ENCODE assay signal across 16 cellular contexts in genomic region chr2:176419591-176420071, GRCh38.
DNase-seq lines count a peak whose midpoint lies in the region; ATAC-seq and TF ChIP-seq lines count a peak whose summit lies in the region.
"Had no signal": no experiment of that assay in that cellular context is flagged by ENCODE, and none has a peak within 500 bp of the region (broad histone marks: within the 10 kb centered on the region; RNA-seq: fewer than 3 reads in every experiment).

No MANE protein-coding gene starts in this region.

- in situ Hi-C loops in G401 (cut with HindIII; ENCODE audit: low sequenced_read_pairs): no loop called here

- H3K36me3 ChIP-seq in smooth muscle cell (ENCODE audit: low read depth) (no peaks in the 10 kb centered on the region), uterus (no peaks in the 10 kb centered on the region)

- peak overlapping the region; percentile 97 for H3K27ac ChIP-seq in smooth muscle cell (ENCODE audit: low read depth)
- no peak overlapping the region for H3K27ac ChIP-seq in uterus
- H3K27ac ChIP-seq: dorsolateral prefrontal cortex had no signal

- H3K9me3 Mint-ChIP-seq in progenitor cell of endocrine pancreas (ENCODE audit: low read depth): no peaks in the 10 kb centered on the region
- H3K9me3 Mint-ChIP-seq: activated naive CD4-positive, alpha-beta T cell treated with anti-CD3 and anti-CD28 coated beads, Interleukin-2, amount 50 U/mL, for 72 hours had no signal

- TF ChIP-seq CTCF in smooth muscle cell (IDR thresholded peaks at IDR 0.05; ENCODE audit: borderline replicate concordance, insufficient read depth, poor library complexity, severe bottlenecking) (no peak), uterus (IDR thresholded peaks at IDR 0.05) (no peak), progenitor cell of endocrine pancreas (IDR thresholded peaks at IDR 0.05; ENCODE audit: unreplicated experiment) (no peak)

- H3K27me3 ChIP-seq in smooth muscle cell (ENCODE audit: low read depth): no peaks in the 10 kb centered on the region
- no peaks in the 10 kb centered on the region for H3K27me3 ChIP-seq in uterus

- peak overlapping the region; percentile 51 for H3K4me2 ChIP-seq in smooth muscle cell

- H3F3A ChIP-seq in smooth muscle cell (ENCODE audit: low read depth): no peaks in the 10 kb centered on the region

- H4K20me1 ChIP-seq in smooth muscle cell (ENCODE audit: low read depth): no peaks in the 10 kb centered on the region

- H3K9ac ChIP-seq in smooth muscle cell (ENCODE audit: low read depth): peak overlapping the region; percentile 74

- H3K4me1 ChIP-seq in smooth muscle cell (ENCODE audit: low read depth) (peaks cover 24% of the 10 kb centered on the region), uterus (no peaks in the 10 kb centered on the region)

- no peaks in the 10 kb centered on the region for H3K36me3 Mint-ChIP-seq in progenitor cell of endocrine pancreas (ENCODE audit: insufficient read depth)
- H3K36me3 Mint-ChIP-seq: activated naive CD4-positive, alpha-beta T cell treated with anti-CD3 and anti-CD28 coated beads, Interleukin-2, amount 50 U/mL, for 72 hours had no signal

- peak; percentile 47 for DNase-seq in GM04503 (ENCODE audit: low read depth)
- peak; percentile 8 for DNase-seq in fibroblast of the conjunctiva (ENCODE audit: low read depth)
- no peak for DNase-seq in smooth muscle cell (lab: John Stamatoyannopoulos, UW; ENCODE audit: unreplicated experiment)
- DNase-seq in uterus: no peak
- DNase-seq in inferior parietal cortex (ENCODE audit: extremely low spot score): no peak
- DNase-seq in progenitor cell of endocrine pancreas (ENCODE audit: low spot score, unreplicated experiment): no peak
- DNase-seq in G401 (ENCODE audit: low spot score): no peak
- DNase-seq: dorsolateral prefrontal cortex; head of caudate nucleus; NCI-H146; NCI-H526 treated with DMSO at 0.1 percent for 48 hours; stimulated activated CD4-positive, alpha-beta T cell treated with anti-CD3 and anti-CD28 coated beads, Interleukin-4, amount 100 ng/mL, for 24 hours; stimulated activated naive CD4-positive, alpha-beta T cell treated with Interleukin-2 at 50 U/mL for 16 hours had no signal

- no peak overlapping the region for H3K4me3 ChIP-seq in smooth muscle cell
- H3K4me3 ChIP-seq in uterus: no peak overlapping the region
- H3K4me3 ChIP-seq: dorsolateral prefrontal cortex, K562 had no signal

- no peak for TF ChIP-seq POLR2A in uterus (IDR thresholded peaks at IDR 0.05)

- no peak overlapping the region for H3K27ac Mint-ChIP-seq in progenitor cell of endocrine pancreas
- H3K27ac Mint-ChIP-seq: activated naive CD4-positive, alpha-beta T cell treated with anti-CD3 and anti-CD28 coated beads, Interleukin-2, amount 50 U/mL, for 72 hours had no signal

- no peaks in the 10 kb centered on the region for H3K9me3 ChIP-seq in smooth muscle cell (replicated peaks; ENCODE audit: low read depth)
- no peaks in the 10 kb centered on the region for H3K9me3 ChIP-seq in uterus

- no peaks in the 10 kb centered on the region for H3K79me2 ChIP-seq in smooth muscle cell (ENCODE audit: low read depth)

- peaks cover 2% of the 10 kb centered on the region for H3K27me3 Mint-ChIP-seq in progenitor cell of endocrine pancreas

- H3K4me3 Mint-ChIP-seq in progenitor cell of endocrine pancreas (ENCODE audit: low read depth): no peak overlapping the region

- intact Hi-C loops in uterus (cut with DNase I; ENCODE audit: low total_unique reads): no loop called here

- ATAC-seq in SK-N-SH treated with all-trans-retinoic acid at 6 μM for 48 hours: peak; percentile 63
- ATAC-seq: activated naive CD4-positive, alpha-beta T cell treated with anti-CD3 and anti-CD28 coated beads, Interleukin-2, amount 50 U/mL, for 72 hours; K562 had no signal

- peaks cover 21% of the 10 kb centered on the region for H3K4me1 Mint-ChIP-seq in progenitor cell of endocrine pancreas (ENCODE audit: low read depth)

- WGBS in smooth muscle cell (ENCODE audit: low lambda C conversion rate): 18% methylated on average over 4 of the region's 4 CpGs

- peak overlapping the region; percentile 42 for H2AFZ ChIP-seq in smooth muscle cell (ENCODE audit: low read depth)

TF ChIP-seq in SK-N-SH treated with all-trans-retinoic acid at 6 μM for 48 hours, 23 proteins besides CTCF, POLR2A, EP300 and RAD21:
- TF ChIP-seq ARNTL (CRISPR knock-in tag; IDR thresholded peaks at IDR 0.05; ENCODE audit: borderline replicate concordance, low read depth): no peak
- TF ChIP-seq CSRNP3 (CRISPR knock-in tag; IDR thresholded peaks at IDR 0.05): no peak
- TF ChIP-seq BACH2 (CRISPR knock-in tag; IDR thresholded peaks at IDR 0.05; ENCODE audit: borderline replicate concordance): no peak
- no peak for TF ChIP-seq ESRRG (CRISPR knock-in tag; IDR thresholded peaks at IDR 0.05)
- TF ChIP-seq OSR1 (CRISPR knock-in tag; IDR thresholded peaks at IDR 0.05): no peak
- TF ChIP-seq ZNF565 (CRISPR knock-in tag; conservative IDR thresholded peaks at IDR 0.05; ENCODE audit: low read depth): no peak
- TF ChIP-seq TCF4 (CRISPR knock-in tag; IDR thresholded peaks at IDR 0.05; ENCODE audit: borderline replicate concordance): no peak
- TF ChIP-seq CREB5 (CRISPR knock-in tag; IDR thresholded peaks at IDR 0.05; ENCODE audit: low read depth): no peak
- no peak for TF ChIP-seq GLIS3 (CRISPR knock-in tag; IDR thresholded peaks at IDR 0.05)
- no peak for TF ChIP-seq PATZ1 (CRISPR knock-in tag; IDR thresholded peaks at IDR 0.05; ENCODE audit: borderline replicate concordance)
- no peak for TF ChIP-seq TSHZ2 (CRISPR knock-in tag; IDR thresholded peaks at IDR 0.05)
- TF ChIP-seq RARB (CRISPR knock-in tag; IDR thresholded peaks at IDR 0.05): no peak
- TF ChIP-seq ZC3H10 (CRISPR knock-in tag; IDR thresholded peaks at IDR 0.05): no peak

Comparison
In these comparisons a context has a peak if more than half of its experiments do, and no peak if none do; other contexts are left out.
1. DNase-seq: peak in GM04503 (single experiment) and fibroblast of the conjunctiva (single experiment); none in smooth muscle cell (single experiment), uterus (0 of 2), inferior parietal cortex (single experiment), progenitor cell of endocrine pancreas (single experiment) and G401 (single experiment).